In genomic region chr15:40807028-40807887, GRCh38 we compare ENCODE assay signal across 1 cellular context.
A peak's percentile ranks its signal among the peaks of the same experiment; 100 is the strongest.
TF ChIP-seq lines count a peak whose summit lies in the region.

Gene DNAJC17, minus strand, starts transcription at chr15:40807473. Its CDS starts 27 bp downstream, at chr15:40807446.
Gene ZFYVE19, plus strand, starts transcription at chr15:40807089. Its CDS starts 501 bp downstream, at chr15:40807590.

TF ChIP-seq in HCT116, 20 proteins besides CTCF, POLR2A, EP300 and RAD21 (continued from another document):
- TF ChIP-seq REST (IDR thresholded peaks at IDR 0.05; ENCODE audit: low read depth) = no peak
- peak; percentile 70 for TF ChIP-seq ELF1 (IDR thresholded peaks at IDR 0.05; ENCODE audit: borderline replicate concordance, low read depth)
- no peak for TF ChIP-seq CEBPB (IDR thresholded peaks at IDR 0.05; ENCODE audit: low read depth)
TF ChIP-seq in HCT116: peak in this region for 7.
